1 cellular context compared by ENCODE assay signal in the genomic region with DNA sequence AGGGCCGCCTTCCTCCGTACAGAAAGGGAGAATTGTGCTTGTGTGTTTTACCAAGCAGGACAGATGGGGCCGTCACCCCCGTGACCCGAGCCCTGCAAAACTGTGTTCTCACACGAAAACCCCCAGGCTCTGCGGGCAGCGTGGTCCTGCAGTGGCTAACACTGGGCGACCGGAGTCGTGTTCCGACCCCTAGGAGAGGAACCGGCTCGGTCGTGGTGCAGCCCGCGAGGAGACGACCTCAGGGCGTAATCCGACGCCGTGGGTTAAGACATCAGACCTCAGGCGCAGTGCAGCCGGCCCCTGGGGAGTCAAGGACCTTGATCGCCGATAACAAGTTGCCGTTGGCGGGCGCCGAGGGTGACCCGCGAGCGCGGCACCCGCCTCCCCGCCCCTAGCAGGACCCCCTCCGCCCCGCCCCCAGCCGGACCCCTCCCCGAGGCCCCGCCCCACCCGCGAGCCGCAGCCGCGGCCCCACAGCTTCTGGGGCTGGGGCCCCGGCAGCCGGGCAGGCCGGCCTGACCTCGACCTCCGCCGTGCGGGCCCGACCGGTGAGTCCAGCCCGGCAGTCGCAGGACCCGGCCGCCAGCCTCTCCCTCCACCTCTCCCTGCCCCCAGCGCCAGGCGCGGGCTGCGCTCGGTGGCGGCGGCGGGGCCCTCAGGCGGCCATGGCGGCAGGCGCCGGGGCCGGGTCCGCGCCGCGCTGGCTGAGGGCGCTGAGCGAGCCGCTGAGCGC.
TF ChIP-seq lines count a peak whose summit lies in the region.

TSS of gene CHPT1 (plus strand) at position 444 of the 733 bp plus-strand sequence. CDS start at position 666, 222 bp downstream.

TF ChIP-seq in HepG2, 621 proteins besides CTCF, POLR2A, EP300 and RAD21 (continued from another document and continues in another):
- TF ChIP-seq LRRFIP1 (CRISPR knock-in tag; conservative IDR thresholded peaks at IDR 0.05) = no peak
- peak; percentile 56 for TF ChIP-seq FOXP4 (CRISPR knock-in tag; IDR thresholded peaks at IDR 0.05)
- no peak for TF ChIP-seq ZNF816 (CRISPR knock-in tag; IDR thresholded peaks at IDR 0.05; ENCODE audit: borderline replicate concordance)
- TF ChIP-seq KLF15 (CRISPR knock-in tag; IDR thresholded peaks at IDR 0.05; ENCODE audit: borderline replicate concordance) = no peak
- 0 out of 2 replicates have a peak, but pooled peaks have one; percentile 34 for TF ChIP-seq ZNF768 (CRISPR knock-in tag; IDR thresholded peaks at IDR 0.05)
- no peak for TF ChIP-seq ZNF3 (CRISPR knock-in tag; IDR thresholded peaks at IDR 0.05)
- no peak for TF ChIP-seq GTF3A (CRISPR knock-in tag; conservative IDR thresholded peaks at IDR 0.05)
- no peak for TF ChIP-seq KMT2A (CRISPR knock-in tag; IDR thresholded peaks at IDR 0.05)
- TF ChIP-seq, protein P1, sequence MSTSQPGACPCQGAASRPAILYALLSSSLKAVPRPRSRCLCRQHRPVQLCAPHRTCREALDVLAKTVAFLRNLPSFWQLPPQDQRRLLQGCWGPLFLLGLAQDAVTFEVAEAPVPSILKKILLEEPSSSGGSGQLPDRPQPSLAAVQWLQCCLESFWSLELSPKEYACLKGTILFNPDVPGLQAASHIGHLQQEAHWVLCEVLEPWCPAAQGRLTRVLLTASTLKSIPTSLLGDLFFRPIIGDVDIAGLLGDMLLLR (CRISPR knock-in tag; IDR thresholded peaks at IDR 0.05) = 0 out of 2 replicates have a peak, but pooled peaks have one; percentile 49
- TF ChIP-seq, protein P2, sequence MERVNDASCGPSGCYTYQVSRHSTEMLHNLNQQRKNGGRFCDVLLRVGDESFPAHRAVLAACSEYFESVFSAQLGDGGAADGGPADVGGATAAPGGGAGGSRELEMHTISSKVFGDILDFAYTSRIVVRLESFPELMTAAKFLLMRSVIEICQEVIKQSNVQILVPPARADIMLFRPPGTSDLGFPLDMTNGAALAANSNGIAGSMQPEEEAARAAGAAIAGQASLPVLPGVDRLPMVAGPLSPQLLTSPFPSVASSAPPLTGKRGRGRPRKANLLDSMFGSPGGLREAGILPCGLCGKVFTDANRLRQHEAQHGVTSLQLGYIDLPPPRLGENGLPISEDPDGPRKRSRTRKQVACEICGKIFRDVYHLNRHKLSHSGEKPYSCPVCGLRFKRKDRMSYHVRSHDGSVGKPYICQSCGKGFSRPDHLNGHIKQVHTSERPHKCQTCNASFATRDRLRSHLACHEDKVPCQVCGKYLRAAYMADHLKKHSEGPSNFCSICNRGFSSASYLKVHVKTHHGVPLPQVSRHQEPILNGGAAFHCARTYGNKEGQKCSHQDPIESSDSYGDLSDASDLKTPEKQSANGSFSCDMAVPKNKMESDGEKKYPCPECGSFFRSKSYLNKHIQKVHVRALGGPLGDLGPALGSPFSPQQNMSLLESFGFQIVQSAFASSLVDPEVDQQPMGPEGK (CRISPR knock-in tag; IDR thresholded peaks at IDR 0.05) = peak; percentile 75
- TF ChIP-seq FOSL2 (CRISPR knock-in tag; IDR thresholded peaks at IDR 0.05) = peak; percentile 51; the same call in 1 of the 2 replicates
- TF ChIP-seq NFAT5 (CRISPR knock-in tag; IDR thresholded peaks at IDR 0.05) = no peak
- TF ChIP-seq, protein P3, sequence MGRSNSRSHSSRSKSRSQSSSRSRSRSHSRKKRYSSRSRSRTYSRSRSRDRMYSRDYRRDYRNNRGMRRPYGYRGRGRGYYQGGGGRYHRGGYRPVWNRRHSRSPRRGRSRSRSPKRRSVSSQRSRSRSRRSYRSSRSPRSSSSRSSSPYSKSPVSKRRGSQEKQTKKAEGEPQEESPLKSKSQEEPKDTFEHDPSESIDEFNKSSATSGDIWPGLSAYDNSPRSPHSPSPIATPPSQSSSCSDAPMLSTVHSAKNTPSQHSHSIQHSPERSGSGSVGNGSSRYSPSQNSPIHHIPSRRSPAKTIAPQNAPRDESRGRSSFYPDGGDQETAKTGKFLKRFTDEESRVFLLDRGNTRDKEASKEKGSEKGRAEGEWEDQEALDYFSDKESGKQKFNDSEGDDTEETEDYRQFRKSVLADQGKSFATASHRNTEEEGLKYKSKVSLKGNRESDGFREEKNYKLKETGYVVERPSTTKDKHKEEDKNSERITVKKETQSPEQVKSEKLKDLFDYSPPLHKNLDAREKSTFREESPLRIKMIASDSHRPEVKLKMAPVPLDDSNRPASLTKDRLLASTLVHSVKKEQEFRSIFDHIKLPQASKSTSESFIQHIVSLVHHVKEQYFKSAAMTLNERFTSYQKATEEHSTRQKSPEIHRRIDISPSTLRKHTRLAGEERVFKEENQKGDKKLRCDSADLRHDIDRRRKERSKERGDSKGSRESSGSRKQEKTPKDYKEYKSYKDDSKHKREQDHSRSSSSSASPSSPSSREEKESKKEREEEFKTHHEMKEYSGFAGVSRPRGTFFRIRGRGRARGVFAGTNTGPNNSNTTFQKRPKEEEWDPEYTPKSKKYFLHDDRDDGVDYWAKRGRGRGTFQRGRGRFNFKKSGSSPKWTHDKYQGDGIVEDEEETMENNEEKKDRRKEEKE (IDR thresholded peaks at IDR 0.05) = no peak
- TF ChIP-seq HOXA7 (CRISPR knock-in tag; IDR thresholded peaks at IDR 0.05) = no peak
- TF ChIP-seq, protein P4, sequence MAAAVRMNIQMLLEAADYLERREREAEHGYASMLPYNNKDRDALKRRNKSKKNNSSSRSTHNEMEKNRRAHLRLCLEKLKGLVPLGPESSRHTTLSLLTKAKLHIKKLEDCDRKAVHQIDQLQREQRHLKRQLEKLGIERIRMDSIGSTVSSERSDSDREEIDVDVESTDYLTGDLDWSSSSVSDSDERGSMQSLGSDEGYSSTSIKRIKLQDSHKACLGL (CRISPR knock-in tag; IDR thresholded peaks at IDR 0.05) = 0 out of 2 replicates have a peak, but pooled peaks have one; percentile 19
- TF ChIP-seq ESRRA (CRISPR knock-in tag; IDR thresholded peaks at IDR 0.05; ENCODE audit: low read depth) = no peak; the same call in 1 of the 2 replicates
- TF ChIP-seq KLF9 (CRISPR knock-in tag; IDR thresholded peaks at IDR 0.05; ENCODE audit: low read depth) = no peak
- no peak for TF ChIP-seq ZFYVE20 (CRISPR knock-in tag; IDR thresholded peaks at IDR 0.05; ENCODE audit: borderline replicate concordance, low read depth)
- TF ChIP-seq ATF4 (CRISPR knock-in tag; IDR thresholded peaks at IDR 0.05) = no peak; a peak in 1 of 4 replicates
- TF ChIP-seq ZNF282 (IDR thresholded peaks at IDR 0.05; ENCODE audit: partially characterized antibody) = no peak
- TF ChIP-seq CREBL2 (CRISPR knock-in tag; IDR thresholded peaks at IDR 0.05; ENCODE audit: borderline replicate concordance) = no peak
- no peak for TF ChIP-seq HMG20B (CRISPR knock-in tag; conservative IDR thresholded peaks at IDR 0.05)
- no peak for TF ChIP-seq NFYB (CRISPR knock-in tag; IDR thresholded peaks at IDR 0.05)
- TF ChIP-seq RORA (CRISPR knock-in tag; IDR thresholded peaks at IDR 0.05) = no peak
- no peak for TF ChIP-seq ZSCAN30 (CRISPR knock-in tag; IDR thresholded peaks at IDR 0.05)
- no peak for TF ChIP-seq CBX2 (IDR thresholded peaks at IDR 0.05; ENCODE audit: low read depth, low read length)
- no peak; the same call in 1 of the 2 replicates for TF ChIP-seq CBX2 (CRISPR knock-in tag; IDR thresholded peaks at IDR 0.05; ENCODE audit: low read depth)
- TF ChIP-seq ZKSCAN5 (CRISPR knock-in tag; IDR thresholded peaks at IDR 0.05) = no peak
- TF ChIP-seq NR2F1 (CRISPR knock-in tag; IDR thresholded peaks at IDR 0.05) = peak in 1 of 2 experiments; percentile 38; a peak in 1 of 4 replicates
- TF ChIP-seq ZBTB4 (CRISPR knock-in tag; IDR thresholded peaks at IDR 0.05; ENCODE audit: borderline replicate concordance) = no peak
